Comparison of ENCODE assay signal across 21 cellular contexts in the genomic region with DNA sequence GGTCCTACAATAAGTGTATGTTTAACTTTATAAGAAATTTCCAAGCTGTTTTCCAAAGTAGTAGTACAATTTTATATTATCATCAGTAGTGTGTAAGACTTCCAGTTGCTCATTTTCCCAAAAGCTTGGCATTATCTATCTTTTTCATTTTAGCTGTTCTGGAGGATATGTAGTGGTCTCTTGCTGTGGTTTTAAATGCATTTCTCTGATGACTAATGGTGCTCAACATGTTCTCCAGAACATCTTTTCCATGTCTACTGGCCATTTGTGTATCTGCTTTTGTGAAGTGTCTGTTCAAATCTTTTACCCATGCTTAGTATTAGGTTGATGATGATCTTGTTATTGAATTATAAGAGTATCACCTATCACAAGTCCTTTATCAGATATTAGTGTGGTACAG. TPM values are rescaled to one million over a fixed set of nuclear protein-coding genes. Genes with fewer than 3 reads are reported as not detected.
DNase-seq lines count a peak whose midpoint lies in the region; ATAC-seq and TF ChIP-seq lines count a peak whose summit lies in the region.
"Had no signal": no experiment of that assay in that cellular context is flagged by ENCODE, and none has a peak within 500 bp of the region (broad histone marks: within the 10 kb centered on the region; RNA-seq: fewer than 3 reads in every experiment).

No MANE protein-coding gene starts in this region.

- H3K27ac ChIP-seq in spleen, result no peak overlapping the region
- H3K27ac ChIP-seq: BLaER1 had no signal

- ATAC-seq in stimulated activated memory B cell treated with anti-CD40 and anti-IgM and Interleukin-4, amounts not matched to agents 10 μg/mL and 1 μg/mL and 100 μg/mL, for 72 hours, result no peak
- ATAC-seq in GM18520 (IDR thresholded peaks at IDR 0.05; ENCODE audit: unreplicated experiment), result no peak
- ATAC-seq: K562, PC-3 had no signal

- intact Hi-C loops in spleen (cut with DNase I; ENCODE audit: low total_unique reads), result no loop called here

- peaks cover 0 to 22% (median 0%) of the 10 kb centered on the region in 6 donors for H3K36me3 ChIP-seq in spleen
- H3K36me3 ChIP-seq: BLaER1 had no signal

- H3K4me3 Mint-ChIP-seq in stimulated activated memory B cell treated with anti-CD40 and anti-IgM and Interleukin-4, amounts not matched to agents 10 μg/mL and 1 μg/mL and 100 μg/mL, for 72 hours, result no peak overlapping the region
- H3K4me3 Mint-ChIP-seq: CD4-positive, alpha-beta T cell had no signal

- no peaks in the 10 kb centered on the region for H3K9me3 ChIP-seq in spleen
- H3K9me3 ChIP-seq: BLaER1 had no signal

- TF ChIP-seq POLR2A in spleen (IDR thresholded peaks at IDR 0.05), result no peak

- no peaks in the 10 kb centered on the region for H3K9me3 Mint-ChIP-seq in stimulated activated memory B cell treated with anti-CD40 and anti-IgM and Interleukin-4, amounts not matched to agents 10 μg/mL and 1 μg/mL and 100 μg/mL, for 72 hours
- H3K9me3 Mint-ChIP-seq: CD4-positive, alpha-beta T cell had no signal

- DNase-seq in HCEC 1CT (peak; percentile 18), M059J (ENCODE audit: low read depth) (peak; percentile 19), choroid plexus epithelial cell (ENCODE audit: low read depth) (peak; percentile 51), spleen (no peak), SIG-M5 (lab: John Stamatoyannopoulos, UW) (no peak)
- DNase-seq: CD4-positive, alpha-beta T cell; COR-L47; DMS 273 treated with DMSO at 0.1 percent for 48 hours; DMS79 treated with DMSO at 0.1 percent for 48 hours; NCI-H1694; NCI-H2081 treated with DMSO at 0.1 percent for 48 hours; NCI-H2171 treated with DMSO at 0.1 percent for 48 hours; NCI-H526; PC-3; Right ventricle myocardium superior had no signal

- H3K36me3 Mint-ChIP-seq in stimulated activated memory B cell treated with anti-CD40 and anti-IgM and Interleukin-4, amounts not matched to agents 10 μg/mL and 1 μg/mL and 100 μg/mL, for 72 hours, result peaks cover 8% of the 10 kb centered on the region

- no peaks in the 10 kb centered on the region for H3K27me3 Mint-ChIP-seq in stimulated activated memory B cell treated with anti-CD40 and anti-IgM and Interleukin-4, amounts not matched to agents 10 μg/mL and 1 μg/mL and 100 μg/mL, for 72 hours
- H3K27me3 Mint-ChIP-seq: CD4-positive, alpha-beta T cell had no signal

- peaks cover 53% of the 10 kb centered on the region for H3K4me1 Mint-ChIP-seq in stimulated activated memory B cell treated with anti-CD40 and anti-IgM and Interleukin-4, amounts not matched to agents 10 μg/mL and 1 μg/mL and 100 μg/mL, for 72 hours

- TF ChIP-seq CTCF in choroid plexus epithelial cell (conservative IDR thresholded peaks at IDR 0.05; ENCODE audit: low read depth, low read length), result no peak
- no peak for TF ChIP-seq CTCF in spleen (IDR thresholded peaks at IDR 0.05 in 8 of 11, conservative IDR thresholded peaks at IDR 0.05 in 3 of 11)

- no peaks in the 10 kb centered on the region for H3K27me3 ChIP-seq in spleen (replicated peaks in 1 of 7)
- H3K27me3 ChIP-seq: BLaER1 had no signal

- H3K4me3 ChIP-seq in choroid plexus epithelial cell (ENCODE audit: low read depth, low read length) (no peak overlapping the region), spleen (no peak overlapping the region)
- H3K4me3 ChIP-seq: BLaER1, K562 had no signal

- H3K4me1 ChIP-seq in spleen, result peaks cover 5 to 66% (median 30%) of the 10 kb centered on the region in 6 donors

- H3K27ac Mint-ChIP-seq in stimulated activated memory B cell treated with anti-CD40 and anti-IgM and Interleukin-4, amounts not matched to agents 10 μg/mL and 1 μg/mL and 100 μg/mL, for 72 hours, result peak overlapping the region; percentile 31
- H3K27ac Mint-ChIP-seq: CD4-positive, alpha-beta T cell had no signal

RNA-seq across cellular contexts. Expression of a gene that starts 13.3 kb away (rescaled TPM):
- total RNA-seq in M059J (2014; rRNA removed; shearing (Covaris generic)), result 0.10 and 0.69 TPM in 2 replicates
- 100 to 1,000 TPM in 2 of 7 donors, 10 to 100 TPM in 5; 34.4 to 180 (median 69.7) TPM for total RNA-seq in spleen
- 10 to 100 TPM; 47.2 to 55.5 (median 52.9) TPM for polyA plus RNA-seq in spleen
- total RNA-seq: G401, H1 had no signal
- polyA plus RNA-seq: H1 had no signal

Comparison
In these comparisons a context has a peak if more than half of its experiments do, and no peak if none do; other contexts are left out.
1. DNase-seq: peak in HCEC 1CT (single experiment), M059J (single experiment) and choroid plexus epithelial cell (single experiment); none in spleen (single experiment) and SIG-M5 (single experiment).
2. RNA of a gene that starts 13.3 kb away (total RNA-seq): 34.4 to 180 TPM in spleen; 0.10 to 0.69 TPM in M059J; every median in the first group is over 10 times any median in the second.